1 cellular context compared by ENCODE assay signal in the genomic region with DNA sequence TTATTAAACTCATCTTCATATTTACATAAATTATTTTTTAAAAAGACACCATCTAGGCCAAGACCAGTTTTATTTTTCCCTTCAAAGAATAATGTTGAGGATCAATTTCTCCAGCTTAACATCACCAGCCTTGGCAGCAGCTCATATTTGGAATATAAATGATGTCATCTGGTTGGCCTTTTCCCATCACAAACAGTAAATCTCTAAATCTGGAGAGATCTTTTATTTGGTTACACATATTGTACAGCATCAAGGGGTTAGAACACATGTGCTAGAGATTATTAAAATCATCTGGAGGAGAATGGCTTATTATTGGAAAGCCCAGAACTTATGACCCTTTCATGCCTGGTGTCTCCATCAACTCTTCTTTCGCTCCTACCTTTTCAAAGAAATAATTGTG.
TF ChIP-seq lines count a peak whose summit lies in the region.

No MANE protein-coding gene starts in this region.

TF ChIP-seq in HepG2, 621 proteins besides CTCF, POLR2A, EP300 and RAD21:
- TF ChIP-seq HMGA1 (CRISPR knock-in tag; conservative IDR thresholded peaks at IDR 0.05) (no peak), ATF7 (IDR thresholded peaks at IDR 0.05) (peak; percentile 62), ATF7 (CRISPR knock-in tag; IDR thresholded peaks at IDR 0.05) (no peak)
